In the genomic region with DNA sequence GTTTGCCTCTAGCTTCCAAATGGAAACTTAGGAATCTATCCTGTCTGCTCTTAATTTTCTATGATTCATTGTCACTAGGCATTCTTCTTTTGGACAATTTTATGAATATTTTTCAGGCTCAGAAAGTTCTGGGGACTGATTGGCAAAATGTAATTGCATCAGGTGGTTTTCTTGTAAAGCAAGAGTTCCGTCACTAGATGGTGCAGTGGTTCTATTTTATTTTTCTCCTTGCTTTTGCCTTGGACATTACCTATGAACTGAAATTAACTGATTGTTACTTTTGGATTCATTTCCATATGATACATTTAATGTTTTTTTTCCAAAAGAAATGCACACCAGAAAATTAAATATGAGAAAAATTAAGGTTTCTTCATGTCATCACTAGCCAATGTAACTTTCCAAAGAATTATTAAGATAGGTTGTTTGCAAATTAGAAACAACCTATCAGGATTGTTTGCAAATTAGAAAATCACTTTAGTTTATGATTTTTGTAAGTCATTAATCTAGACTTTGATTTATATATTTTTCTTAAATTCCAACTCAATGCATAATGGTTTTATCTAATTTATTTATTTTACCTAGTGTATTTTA, we compare ENCODE assay signal across 9 cellular contexts. TPM values are rescaled to one million over a fixed set of nuclear protein-coding genes. Genes with fewer than 3 reads are reported as not detected.
A peak's percentile ranks its signal among the peaks of the same experiment; 100 is the strongest.
DNase-seq lines count a peak whose midpoint lies in the region; ATAC-seq, FAIRE-seq and TF ChIP-seq lines count a peak whose summit lies in the region.
"Had no signal": no experiment of that assay in that cellular context is flagged by ENCODE, and none has a peak within 500 bp of the region (broad histone marks: within the 10 kb centered on the region; RNA-seq: fewer than 3 reads in every experiment).

No MANE protein-coding gene starts in this region.

- TF ChIP-seq CTCF in A549 (IDR thresholded peaks at IDR 0.05) (peak; percentile 72), GM12873 (IDR thresholded peaks at IDR 0.05; ENCODE audit: insufficient read depth, low read depth, low read length, missing control alignments) (peak; percentile 56), choroid plexus epithelial cell (conservative IDR thresholded peaks at IDR 0.05; ENCODE audit: low read depth, low read length) (peak; percentile 58), nephron (IDR thresholded peaks at IDR 0.05; ENCODE audit: unreplicated experiment in 3 of 3) (peak; percentile 63 to 75 (median 72))

- ATAC-seq in A549 (peak in 1 of 2 experiments; percentile 56; a peak in 2 of 6 replicates), HG03469 (IDR thresholded peaks at IDR 0.05; ENCODE audit: unreplicated experiment) (no peak)

- no peaks in the 10 kb centered on the region for H3K27me3 Mint-ChIP-seq in nephron (ENCODE audit: low read depth)

- H3K4me3 ChIP-seq in A549 (no peak overlapping the region), choroid plexus epithelial cell (ENCODE audit: low read depth, low read length) (no peak overlapping the region)
- H3K4me3 ChIP-seq: HAP-1 had no signal

- peaks cover 15% of the 10 kb centered on the region for H3K4me1 Mint-ChIP-seq in nephron

- TF ChIP-seq POLR2A in A549 (IDR thresholded peaks at IDR 0.05; ENCODE audit: low read length), result no peak

- H3K9me3 ChIP-seq in A549, result no peaks in the 10 kb centered on the region
- H3K9me3 ChIP-seq: HAP-1 had no signal

- 0% methylated on average over 1 of the region's 1 CpG for whole genome bisulfite sequencing in A549 (ENCODE audit: missing lambda C conversion rate)

- H3K27ac ChIP-seq in A549 (peak overlapping the region; percentile 60 to 77; a peak in 5 of 6 replicates), substantia nigra (ENCODE audit: low read depth, low read length, poor library complexity, severe bottlenecking) (no peak overlapping the region)

- H3K9me3 Mint-ChIP-seq in nephron, result no peaks in the 10 kb centered on the region

- FAIRE-seq in A549 (lab: Jason Lieb, UNC), result peak; percentile 56

- peaks cover 33% of the 10 kb centered on the region for H3K4me1 ChIP-seq in A549
- H3K4me1 ChIP-seq: HAP-1 had no signal

- H3K4me3 Mint-ChIP-seq in nephron, result no peak overlapping the region

- TF ChIP-seq RAD21 in A549 (conservative IDR thresholded peaks at IDR 0.05 in 1 of 2, IDR thresholded peaks at IDR 0.05 in 1 of 2), result peak; percentile 80 to 87

- POLR2A ChIA-PET in A549 (lab: Yijun Ruan, JAX), result no interaction called here

- DNase-seq in A549 (ENCODE audit: low read depth in 1 of 2, low spot score in 1 of 2), result peak; percentile 28 to 58
- peak; percentile 2 for DNase-seq in NCI-H2196 treated with DMSO at 0.1 percent for 48 hours (lab: John Stamatoyannopoulos, UW; ENCODE audit: unreplicated experiment)
- DNase-seq in choroid plexus epithelial cell (ENCODE audit: low read depth), result peak; percentile 82
- no peak for DNase-seq in substantia nigra (lab: John Stamatoyannopoulos, UW)
- DNase-seq in D341Med (ENCODE audit: low spot score), result no peak

- H3K36me3 Mint-ChIP-seq in nephron (ENCODE audit: low read depth), result no peaks in the 10 kb centered on the region

- peak overlapping the region in 2 of 3 experiments; percentile 5 to 52 for H3K27ac Mint-ChIP-seq in nephron

- no peak for TF ChIP-seq EP300 in A549 (IDR thresholded peaks at IDR 0.05)

- CTCF ChIA-PET in A549 (lab: Yijun Ruan, JAX), result interaction anchor here (0.6 to 3.6 kb wide), 15 partner anchors 8 to 1020 kb away, joined by 3 to 25 read pairs (median 4); partner anchors contain the start of gene EDN1

- H3K4me2 ChIP-seq in A549, result peak overlapping the region; percentile 53; the same call in 2 of the 3 replicates

TF ChIP-seq in A549, 52 proteins besides CTCF, POLR2A, EP300 and RAD21:
- no peak for TF ChIP-seq HOXA7 (CRISPR knock-in tag; IDR thresholded peaks at IDR 0.05)
- TF ChIP-seq SMC3 (IDR thresholded peaks at IDR 0.05), result peak; percentile 69
- 0 out of 4 replicates have a peak, but pooled peaks of 1 of the 2 experiments have one; percentile 32 for TF ChIP-seq CEBPB (IDR thresholded peaks at IDR 0.05)

RNA-seq across cellular contexts. Expression of gene TMEM170B, which starts 48.0 kb away (rescaled TPM):
- polyA plus RNA-seq in A549 (2011; rRNA removed) (2.4 and 3.2 TPM in 2 replicates), A549 (2017; fragmentation: RNase III; extraction: RNeasy Plus Mini Kit Qiagen cat#74134 plus additional on column Dnase treatment) (2.0 to 2.5 TPM (median 2.0 TPM) in 3 replicates)
- polyA plus RNA-seq in A549 (2012; cell fraction: cytosol; rRNA removed), result 0.49 and 0.57 TPM in 2 replicates
- 0.18 and 0.37 TPM in 2 replicates for polyA plus RNA-seq in A549 (2012; cell fraction: nucleus; rRNA removed)
- 2.0 and 2.4 TPM in 2 replicates for polyA minus RNA-seq in A549 (2011; rRNA and poly(A)+ RNA removed)

Comparison
In these comparisons a context has a peak if more than half of its experiments do, and no peak if none do; other contexts are left out.
1. DNase-seq: peak in A549 (2 of 2), NCI-H2196 treated with DMSO at 0.1 percent for 48 hours (single experiment) and choroid plexus epithelial cell (single experiment); none in substantia nigra (0 of 49) and D341Med (single experiment).
2. Peak in every context shown above with its lines, with median percentiles within 50 percentile points of each other: CTCF ChIP-seq.